Comparison of ENCODE assay signal across 8 cellular contexts in genomic region chr14:99792551-99793212, GRCh38. TPM values are rescaled to one million over a fixed set of nuclear protein-coding genes. Genes with fewer than 3 reads are reported as not detected.
DNase-seq lines count a peak whose midpoint lies in the region; ATAC-seq, FAIRE-seq and TF ChIP-seq lines count a peak whose summit lies in the region.

No MANE protein-coding gene starts in this region.

- H3K27ac ChIP-seq in CD8-positive, alpha-beta memory T cell (ENCODE audit: low read depth, low read length): no peak overlapping the region
- H3K27ac ChIP-seq in SJSA1: peak overlapping the region; percentile 76
- H3K27ac ChIP-seq in endothelial cell of umbilical vein (ENCODE audit: insufficient read depth, low read depth, low read length): peak overlapping the region; percentile 2

- BruUV-seq in endothelial cell of umbilical vein (replicated peaks; lab: Mats Ljungman, UMichigan): TSS peak; percentile 83

- H3K9me1 ChIP-seq in endothelial cell of umbilical vein (replicated peaks; ENCODE audit: control insufficient read depth, extremely low read depth, insufficient read depth, low read length): no peaks in the 10 kb centered on the region

- intact Hi-C loops in endothelial cell of umbilical vein (cut with micrococcal nuclease): loop anchor here (1.0 to 5.0 kb wide), 4 partner anchors 36 to 108 kb away; partner anchors contain the start of gene CYP46A1

- H3K27ac Mint-ChIP-seq in CD8-positive, alpha-beta memory T cell: peak overlapping the region in 7 of 8 donors; percentile 27 to 70 (median 44)
- peak overlapping the region in 7 of 10 donors; percentile 11 to 83 (median 23) for H3K27ac Mint-ChIP-seq in naive thymus-derived CD8-positive, alpha-beta T cell

- FAIRE-seq in endothelial cell of umbilical vein (lab: Jason Lieb, UNC): no peak

- H2AFZ ChIP-seq in endothelial cell of umbilical vein (ENCODE audit: low read depth, low read length): peak overlapping the region; percentile 26

- ATAC-seq in naive thymus-derived CD8-positive, alpha-beta T cell: peak; percentile 8 to 15
- ATAC-seq in HG03280 (IDR thresholded peaks at IDR 0.05; ENCODE audit: unreplicated experiment): no peak
- no peak for ATAC-seq in GM18907 (IDR thresholded peaks at IDR 0.05; ENCODE audit: unreplicated experiment)
- no peak for ATAC-seq in HG03045 (IDR thresholded peaks at IDR 0.05; ENCODE audit: unreplicated experiment)

- peaks cover 7 to 32% of the 10 kb centered on the region in 2 donors for H3K27me3 Mint-ChIP-seq in CD8-positive, alpha-beta memory T cell
- H3K27me3 Mint-ChIP-seq in naive thymus-derived CD8-positive, alpha-beta T cell: peaks cover 0 to 44% (median 10%) of the 10 kb centered on the region in 5 donors

- H3K4me1 ChIP-seq in CD8-positive, alpha-beta memory T cell (ENCODE audit: insufficient read depth, low read length): peaks cover 7% of the 10 kb centered on the region
- H3K4me1 ChIP-seq in SJSA1 (replicated peaks) (peaks cover 23% of the 10 kb centered on the region), endothelial cell of umbilical vein (ENCODE audit: control insufficient read depth, extremely low read depth, insufficient read depth, low read length) (peaks cover 20% of the 10 kb centered on the region)

- CTCF ChIA-PET in CD8-positive, alpha-beta memory T cell (lab: Charles Lee): interaction anchor here (1.3 kb wide), 1 partner anchor 28 kb away, joined by 3 read pairs; no protein-coding TSS in a partner anchor
- CTCF ChIA-PET in endothelial cell of umbilical vein (lab: Charles Lee): interaction anchor here (0.5 to 4.0 kb wide), 16 partner anchors 8 to 401 kb away, joined by 3 to 35 read pairs (median 4); no protein-coding TSS in a partner anchor

- DNase-seq in CD8-positive, alpha-beta memory T cell: no peak
- DNase-seq in SJSA1 (ENCODE audit: low read depth in 1 of 2, low spot score in 2 of 2) (no peak), endothelial cell of umbilical vein (ENCODE audit: low read depth, low spot score) (peak; percentile 47), DMS153 (lab: John Stamatoyannopoulos, UW) (no peak)
- peak in 4 of 10 donors; percentile 1 to 20 (median 8) for DNase-seq in naive thymus-derived CD8-positive, alpha-beta T cell

- no peak overlapping the region for H3K4me3 ChIP-seq in CD8-positive, alpha-beta memory T cell (ENCODE audit: low read length)
- peak overlapping the region; percentile 79 for H3K4me3 ChIP-seq in SJSA1
- peak overlapping the region in 1 of 3 experiments; percentile 35 for H3K4me3 ChIP-seq in endothelial cell of umbilical vein (replicated peaks in 1 of 3; ENCODE audit: insufficient read depth in 1 of 3, low read depth in 1 of 3, low read length in 3 of 3)

- peak overlapping the region; percentile 58 to 91 (median 71) for H3K4me3 Mint-ChIP-seq in CD8-positive, alpha-beta memory T cell
- peak overlapping the region; percentile 71 to 85 (median 80) for H3K4me3 Mint-ChIP-seq in naive thymus-derived CD8-positive, alpha-beta T cell

- TF ChIP-seq CTCF in endothelial cell of umbilical vein (IDR thresholded peaks at IDR 0.05; ENCODE audit: extremely low read depth in 1 of 2, insufficient read depth in 1 of 2, low read depth in 1 of 2, low read length in 2 of 2): no peak

- no peaks in the 10 kb centered on the region for H3K36me3 ChIP-seq in CD8-positive, alpha-beta memory T cell (ENCODE audit: insufficient read depth, low read length)
- peaks cover 7% of the 10 kb centered on the region for H3K36me3 ChIP-seq in SJSA1
- no peaks in the 10 kb centered on the region for H3K36me3 ChIP-seq in endothelial cell of umbilical vein (ENCODE audit: control insufficient read depth in 2 of 2, extremely low read depth in 1 of 2, insufficient read depth in 2 of 2, low read length in 2 of 2)

- no peaks in the 10 kb centered on the region for H3K36me3 Mint-ChIP-seq in CD8-positive, alpha-beta memory T cell
- no peaks in the 10 kb centered on the region for H3K36me3 Mint-ChIP-seq in naive thymus-derived CD8-positive, alpha-beta T cell

- H3K4me1 Mint-ChIP-seq in CD8-positive, alpha-beta memory T cell: peaks cover 15 to 37% (median 24%) of the 10 kb centered on the region in 3 donors
- H3K4me1 Mint-ChIP-seq in naive thymus-derived CD8-positive, alpha-beta T cell: peaks cover 8 to 23% (median 21%) of the 10 kb centered on the region in 4 donors

- H3K9me3 Mint-ChIP-seq in CD8-positive, alpha-beta memory T cell: no peaks in the 10 kb centered on the region
- no peaks in the 10 kb centered on the region for H3K9me3 Mint-ChIP-seq in naive thymus-derived CD8-positive, alpha-beta T cell

- H3K79me2 ChIP-seq in endothelial cell of umbilical vein (ENCODE audit: control insufficient read depth, insufficient read depth, low read length): peaks cover 20% of the 10 kb centered on the region

- POLR2A ChIA-PET in CD8-positive, alpha-beta memory T cell (lab: Charles Lee): no interaction called here
- POLR2A ChIA-PET in endothelial cell of umbilical vein (lab: Charles Lee): interaction anchor here (0.7 to 1.2 kb wide), 2 partner anchors 89 to 312 kb away, joined by 3 read pairs; partner anchors contain the start of genes CCNK and SETD3
- POLR2A ChIA-PET in naive thymus-derived CD8-positive, alpha-beta T cell (lab: Charles Lee): no interaction called here

- no peaks in the 10 kb centered on the region for H4K20me1 ChIP-seq in endothelial cell of umbilical vein (replicated peaks; ENCODE audit: control insufficient read depth, extremely low read depth, insufficient read depth, low read length)

- H3K9me3 ChIP-seq in CD8-positive, alpha-beta memory T cell (ENCODE audit: low read length): no peaks in the 10 kb centered on the region
- H3K9me3 ChIP-seq in SJSA1 (replicated peaks) (no peaks in the 10 kb centered on the region; the same call in 1 of the 2 replicates), endothelial cell of umbilical vein (replicated peaks; ENCODE audit: control insufficient read depth, insufficient read depth, low read length) (no peaks in the 10 kb centered on the region)

- dilution Hi-C loops in endothelial cell of umbilical vein (cut with MboI; ENCODE audit: extremely low pct_ligation_motif_present, low sequenced_read_pairs): no loop called here

- no peaks in the 10 kb centered on the region for H3K27me3 ChIP-seq in CD8-positive, alpha-beta memory T cell (ENCODE audit: insufficient read depth, low read length, poor library complexity, severe bottlenecking)
- H3K27me3 ChIP-seq in SJSA1 (replicated peaks) (no peaks in the 10 kb centered on the region), endothelial cell of umbilical vein (ENCODE audit: control insufficient read depth in 2 of 2, insufficient read depth in 2 of 2, low read length in 2 of 2) (no peaks in the 10 kb centered on the region)

- no peak for TF ChIP-seq POLR2A in endothelial cell of umbilical vein (IDR thresholded peaks at IDR 0.05; ENCODE audit: low read depth, low read length)

- H3K9ac ChIP-seq in endothelial cell of umbilical vein (replicated peaks; ENCODE audit: extremely low read depth, insufficient read depth, low read length): peak overlapping the region; percentile 52

- H3K4me2 ChIP-seq in endothelial cell of umbilical vein (ENCODE audit: insufficient read depth, low read length): peak overlapping the region; percentile 58

TF ChIP-seq in endothelial cell of umbilical vein, 7 proteins besides CTCF, POLR2A, EP300 and RAD21:
- TF ChIP-seq MAX (IDR thresholded peaks at IDR 0.05; ENCODE audit: insufficient read depth, insufficient read length): no peak
- no peak for TF ChIP-seq EZH2 (IDR thresholded peaks at IDR 0.05; ENCODE audit: borderline replicate concordance, low read depth, low read length, severe bottlenecking)
- TF ChIP-seq JUN (IDR thresholded peaks at IDR 0.05; ENCODE audit: borderline replicate concordance, insufficient read depth, insufficient read length, low read depth): no peak
- TF ChIP-seq MYC (IDR thresholded peaks at IDR 0.05; ENCODE audit: low read depth, low read length): no peak
- peak; percentile 10 for TF ChIP-seq POLR2AphosphoS5 (IDR thresholded peaks at IDR 0.05; ENCODE audit: insufficient read depth, low read depth, low read length)
- no peak for TF ChIP-seq FOS (IDR thresholded peaks at IDR 0.05; ENCODE audit: borderline replicate concordance, insufficient read depth, low read length)
- no peak for TF ChIP-seq GATA2 (IDR thresholded peaks at IDR 0.05; ENCODE audit: insufficient read depth, insufficient read length, low read depth, low read length)
TF ChIP-seq in endothelial cell of umbilical vein: peak in this region for 1.

RNA-seq across cellular contexts. Expression of gene EML1, which starts 0.5 kb away (rescaled TPM):
- 1 to 10 TPM; 1.3 to 1.7 TPM for total RNA-seq in CD8-positive, alpha-beta memory T cell
- polyA plus RNA-seq in CD8-positive, alpha-beta memory T cell: not detected
- total RNA-seq in SJSA1 (2014; rRNA removed; shearing (Covaris generic)): 86.7 and 94.7 TPM in 2 replicates
- 33.0 and 47.8 TPM in 2 replicates for total RNA-seq in endothelial cell of umbilical vein
- polyA plus RNA-seq in endothelial cell of umbilical vein: 20.7 and 22.9 TPM in 2 replicates
- 20.7 and 26.3 TPM in 2 replicates for polyA plus RNA-seq in endothelial cell of umbilical vein (2011; cell fraction: cytosol; rRNA removed)
- 39.6 TPM in 2 replicates for polyA plus RNA-seq in endothelial cell of umbilical vein (2011; cell fraction: nucleus; rRNA removed)
- polyA plus RNA-seq in endothelial cell of umbilical vein (2012): 27.4 and 29.7 TPM in 2 replicates
- polyA minus RNA-seq in endothelial cell of umbilical vein: 102 and 113 TPM in 2 replicates
- polyA minus RNA-seq in endothelial cell of umbilical vein (2011; cell fraction: cytosol; rRNA and poly(A)+ RNA removed): 14.7 TPM
- polyA minus RNA-seq in endothelial cell of umbilical vein (2011; cell fraction: nucleus; rRNA and poly(A)+ RNA removed): 64.9 and 76.5 TPM in 2 replicates
- not detected for total RNA-seq in naive thymus-derived CD8-positive, alpha-beta T cell
- polyA plus RNA-seq in naive thymus-derived CD8-positive, alpha-beta T cell: not detected

Comparison
In these comparisons a context has a peak if more than half of its experiments do, and no peak if none do; other contexts are left out.
1. ATAC-seq: peak in naive thymus-derived CD8-positive, alpha-beta T cell (2 of 2); none in HG03280 (single experiment), GM18907 (single experiment) and HG03045 (single experiment).
2. RNA of gene EML1, which starts 0.5 kb away (total RNA-seq): 86.7 to 94.7 TPM in SJSA1 and 33.0 to 47.8 TPM in endothelial cell of umbilical vein; 1.3 to 1.7 TPM in CD8-positive, alpha-beta memory T cell and not detected in naive thymus-derived CD8-positive, alpha-beta T cell; every median in the first group is over 10 times any median in the second.